ENCODE assay signal across 8 cellular contexts in the genomic region with DNA sequence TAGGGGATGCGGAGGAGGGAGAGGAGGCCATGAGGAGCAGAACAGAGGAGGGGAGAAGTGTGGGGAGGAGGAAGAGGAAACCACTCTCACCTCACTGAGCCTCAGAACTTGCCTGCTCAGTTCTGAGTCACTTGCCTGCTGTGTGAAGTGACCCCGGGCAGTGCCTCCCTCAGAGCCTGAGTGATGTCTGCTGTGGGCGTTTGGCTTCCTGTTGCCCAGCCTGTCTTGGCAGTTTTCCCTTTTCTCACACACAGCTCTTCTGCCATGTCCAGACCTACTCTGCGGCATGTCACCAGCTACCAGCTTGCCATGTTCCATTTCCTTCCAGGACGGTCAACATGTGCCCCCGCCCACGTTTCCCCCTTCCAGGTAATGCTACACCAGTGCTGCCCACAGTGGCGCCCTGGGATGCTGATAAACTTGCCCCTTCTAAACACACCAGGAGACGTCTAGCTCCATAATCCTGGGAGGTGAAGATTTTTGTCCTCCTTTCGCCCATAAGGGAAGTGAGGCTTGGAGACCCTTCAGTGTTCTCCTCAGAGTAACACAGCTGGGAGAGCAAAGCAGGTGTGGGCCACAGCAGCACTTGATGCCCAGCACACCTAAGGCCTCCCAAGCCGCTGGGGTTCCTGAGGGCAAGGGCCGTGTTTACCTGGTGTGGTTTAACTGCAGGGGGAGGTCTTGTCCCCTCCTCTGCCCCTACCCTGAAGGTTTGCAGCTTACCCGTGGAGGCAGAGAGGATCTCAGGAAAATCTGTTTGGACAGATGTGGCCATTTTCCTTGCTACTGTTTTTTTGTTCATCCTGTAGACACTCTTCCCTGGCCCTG.
A peak's percentile ranks its signal among the peaks of the same experiment; 100 is the strongest.
DNase-seq lines count a peak whose midpoint lies in the region; ATAC-seq, FAIRE-seq and TF ChIP-seq lines count a peak whose summit lies in the region.

No MANE protein-coding gene starts in this region.

- no peak for FAIRE-seq in GM12891 (lab: Jason Lieb, UNC)

- no peaks in the 10 kb centered on the region for H3K36me3 Mint-ChIP-seq in activated T-helper 17 cell treated with anti-CD3 and anti-CD28 coated beads, Interleukin-2, amount 50 U/mL, for 72 hours (ENCODE audit: low read depth)

- TF ChIP-seq POLR2A in GM12891 (IDR thresholded peaks at IDR 0.05; ENCODE audit: low read depth, low read length) = no peak

- peaks cover 4% of the 10 kb centered on the region for H3K4me1 Mint-ChIP-seq in activated T-helper 17 cell treated with anti-CD3 and anti-CD28 coated beads, Interleukin-2, amount 50 U/mL, for 72 hours

- peak; percentile 19 for DNase-seq in AG08395 (ENCODE audit: low spot score)
- DNase-seq in HPDE6-E6E7 (ENCODE audit: extremely low spot score) = peak; percentile 85
- DNase-seq in kidney tubule cell (ENCODE audit: low spot score) = peak; percentile 88
- DNase-seq in occipital lobe (lab: John Stamatoyannopoulos, UW) = no peak
- no peak for DNase-seq in NCI-H1694 treated with DMSO at 0.1 percent for 48 hours (lab: John Stamatoyannopoulos, UW)
- DNase-seq in GM12891 (ENCODE audit: insufficient read length, low spot score) = no peak

- H3K9me3 Mint-ChIP-seq in activated T-helper 17 cell treated with anti-CD3 and anti-CD28 coated beads, Interleukin-2, amount 50 U/mL, for 72 hours = no peaks in the 10 kb centered on the region

- H3K4me3 Mint-ChIP-seq in activated T-helper 17 cell treated with anti-CD3 and anti-CD28 coated beads, Interleukin-2, amount 50 U/mL, for 72 hours = no peak overlapping the region

- peaks cover 8% of the 10 kb centered on the region for H3K27me3 Mint-ChIP-seq in activated T-helper 17 cell treated with anti-CD3 and anti-CD28 coated beads, Interleukin-2, amount 50 U/mL, for 72 hours

- no peak overlapping the region for H3K27ac Mint-ChIP-seq in activated T-helper 17 cell treated with anti-CD3 and anti-CD28 coated beads, Interleukin-2, amount 50 U/mL, for 72 hours

- peak; percentile 94 for ATAC-seq in activated T-helper 17 cell treated with anti-CD3 and anti-CD28 coated beads, Interleukin-2, amount 50 U/mL, for 72 hours (replicated peaks)
- no peak for ATAC-seq in HG03280 (IDR thresholded peaks at IDR 0.05; ENCODE audit: unreplicated experiment)

TF ChIP-seq in GM12891, 5 proteins besides CTCF, POLR2A, EP300 and RAD21:
- TF ChIP-seq TAF1 (IDR thresholded peaks at IDR 0.05; ENCODE audit: low read depth, low read length) (no peak), POLR2AphosphoS5 (IDR thresholded peaks at IDR 0.05; ENCODE audit: low read depth, low read length) (no peak), SPI1 (IDR thresholded peaks at IDR 0.05; ENCODE audit: low read depth, low read length) (no peak), POU2F2 (IDR thresholded peaks at IDR 0.05; ENCODE audit: low read depth, low read length) (no peak), PAX5 (IDR thresholded peaks at IDR 0.05; ENCODE audit: insufficient read depth, low read length, severe bottlenecking) (no peak)

Comparison
In these comparisons a context has a peak if more than half of its experiments do, and no peak if none do; other contexts are left out.
1. DNase-seq: peak in AG08395 (single experiment), HPDE6-E6E7 (single experiment) and kidney tubule cell (single experiment); none in occipital lobe (single experiment), NCI-H1694 treated with DMSO at 0.1 percent for 48 hours (single experiment) and GM12891 (single experiment).